In the genomic region with DNA sequence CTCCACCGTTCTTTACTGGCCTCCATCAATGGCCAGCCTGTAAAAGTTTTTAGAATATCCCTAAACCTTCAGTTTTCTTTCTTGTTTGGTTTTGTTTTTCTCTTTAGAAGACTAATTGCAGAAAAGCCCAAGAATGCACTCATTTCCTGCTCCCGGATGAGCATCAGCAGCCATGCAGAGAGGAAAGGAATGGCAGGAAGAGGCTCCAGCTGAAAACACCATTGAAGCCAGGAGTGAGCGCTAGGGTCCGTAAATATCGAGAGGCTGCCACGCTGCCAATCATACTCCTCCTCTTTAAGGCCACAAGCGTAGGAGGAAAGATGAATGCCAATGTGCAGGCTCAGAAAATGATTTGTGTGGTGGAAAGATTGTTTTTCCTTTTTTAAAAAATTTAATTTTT, we compare ENCODE assay signal across 1 cellular context.
TF ChIP-seq lines count a peak whose summit lies in the region.

No MANE protein-coding gene starts in this region.

TF ChIP-seq in endothelial cell of umbilical vein, 7 proteins besides CTCF, POLR2A, EP300 and RAD21:
- TF ChIP-seq EZH2 (IDR thresholded peaks at IDR 0.05; ENCODE audit: borderline replicate concordance, low read depth, low read length, severe bottlenecking) (no peak), GATA2 (IDR thresholded peaks at IDR 0.05; ENCODE audit: insufficient read depth, insufficient read length, low read depth, low read length) (no peak), MYC (IDR thresholded peaks at IDR 0.05; ENCODE audit: low read depth, low read length) (no peak), POLR2AphosphoS5 (IDR thresholded peaks at IDR 0.05; ENCODE audit: insufficient read depth, low read depth, low read length) (peak; percentile 84), JUN (IDR thresholded peaks at IDR 0.05; ENCODE audit: borderline replicate concordance, insufficient read depth, insufficient read length, low read depth) (peak; percentile 49), FOS (IDR thresholded peaks at IDR 0.05; ENCODE audit: borderline replicate concordance, insufficient read depth, low read length) (peak; percentile 70)
- TF ChIP-seq, protein P1, sequence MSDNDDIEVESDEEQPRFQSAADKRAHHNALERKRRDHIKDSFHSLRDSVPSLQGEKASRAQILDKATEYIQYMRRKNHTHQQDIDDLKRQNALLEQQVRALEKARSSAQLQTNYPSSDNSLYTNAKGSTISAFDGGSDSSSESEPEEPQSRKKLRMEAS (IDR thresholded peaks at IDR 0.05; ENCODE audit: insufficient read depth, insufficient read length) = peak; percentile 26
TF ChIP-seq in endothelial cell of umbilical vein: peak in this region for 4.
